ENCODE assay signal across 19 cellular contexts in the genomic region with DNA sequence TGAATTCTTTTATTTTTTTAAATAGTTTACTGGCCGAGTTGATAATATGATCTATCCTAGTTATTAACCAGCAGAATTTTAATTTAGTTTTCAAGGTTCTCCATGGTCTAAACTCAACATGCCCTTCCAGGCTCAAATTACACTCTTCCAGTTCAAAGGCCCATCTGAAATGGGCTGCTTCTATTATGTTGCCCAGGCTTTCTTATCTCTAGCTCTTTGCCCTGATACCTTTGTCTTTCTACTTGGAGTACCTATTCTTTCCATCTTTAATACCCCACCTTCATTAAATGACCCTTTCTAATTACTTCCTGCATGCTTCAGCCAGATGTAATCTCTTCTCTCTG.
A peak's percentile ranks its signal among the peaks of the same experiment; 100 is the strongest.
DNase-seq lines count a peak whose midpoint lies in the region; ATAC-seq, FAIRE-seq and TF ChIP-seq lines count a peak whose summit lies in the region.
"Had no signal": no experiment of that assay in that cellular context is flagged by ENCODE, and none has a peak within 500 bp of the region (broad histone marks: within the 10 kb centered on the region; RNA-seq: fewer than 3 reads in every experiment).

No MANE protein-coding gene starts in this region.

- H3K9me1 ChIP-seq in keratinocyte (ENCODE audit: control insufficient read depth, extremely low read depth, insufficient read depth, low read length) = no peaks in the 10 kb centered on the region

- H2AFZ ChIP-seq in ACC112 (ENCODE audit: low read length, unreplicated experiment) (no peak overlapping the region), keratinocyte (ENCODE audit: control insufficient read depth, low read length) (no peak overlapping the region)

- DNase-seq in NCI-H146 (lab: John Stamatoyannopoulos, UW) = peak; percentile 81
- peak; percentile 75 for DNase-seq in NCI-H748 treated with DMSO at 0.1 percent for 48 hours (lab: John Stamatoyannopoulos, UW)
- DNase-seq in keratinocyte (ENCODE audit: low read depth, low spot score) = no peak
- DNase-seq in ureter (ENCODE audit: low spot score) = no peak
- no peak for DNase-seq in psoas muscle
- no peak for DNase-seq in immature natural killer cell
- DNase-seq: DMS79, H7, MG63, NCI-H2081, NCI-H774, Right ventricle myocardium superior, T-helper 17 cell had no signal

- 81 to 94% (median 86%) methylated on average over 1 of the region's 1 CpG for WGBS in psoas muscle, 3 donors

- no peaks in the 10 kb centered on the region for H3K4me1 Mint-ChIP-seq in immature natural killer cell
- H3K4me1 Mint-ChIP-seq: T-helper 17 cell had no signal

- H3K79me2 ChIP-seq in ACC112 (ENCODE audit: control insufficient read depth, insufficient read depth, low read length, unreplicated experiment) = no peaks in the 10 kb centered on the region
- no peaks in the 10 kb centered on the region for H3K79me2 ChIP-seq in keratinocyte (ENCODE audit: control insufficient read depth, insufficient read depth, low read length)

- H3K27ac ChIP-seq in ACC112 (ENCODE audit: low read depth, low read length) (peak overlapping the region; percentile 31; the same call in 1 of the 2 replicates), keratinocyte (ENCODE audit: control insufficient read depth, insufficient read depth, low read length) (peak overlapping the region; percentile 90), psoas muscle (no peak overlapping the region)
- H3K27ac ChIP-seq: BLaER1, KMS-11 had no signal

- peaks cover 5 to 68% (median 18%) of the 10 kb centered on the region in 6 donors for H3K9me3 Mint-ChIP-seq in immature natural killer cell

- no peak for TF ChIP-seq CTCF in keratinocyte (optimal IDR thresholded peaks at IDR 0.05 in 1 of 3, IDR thresholded peaks at IDR 0.05 in 1 of 3, conservative IDR thresholded peaks at IDR 0.05 in 1 of 3; ENCODE audit: extremely low read depth in 1 of 3, insufficient read depth in 2 of 3, low read length in 3 of 3)
- no peak for TF ChIP-seq CTCF in psoas muscle (IDR thresholded peaks at IDR 0.05)

- FAIRE-seq in keratinocyte (lab: Jason Lieb, UNC) = no peak
- FAIRE-seq: GM12891 had no signal

- no peak overlapping the region for H3K9ac ChIP-seq in keratinocyte (ENCODE audit: control insufficient read depth, extremely low read depth, insufficient read depth, low read length)
- H3K9ac ChIP-seq: BLaER1, KMS-11 had no signal

- dilution Hi-C loops in keratinocyte (cut with MboI; ENCODE audit: extremely low pct_ligation_motif_present, low sequenced_read_pairs) = no loop called here

- intact Hi-C loops in psoas muscle (cut with DNase I) = loop anchor here in 1 of 2 donors (10.0 kb wide), 1 partner anchor 544 kb away; a partner anchor contains a TSS

- H3K36me3 Mint-ChIP-seq in immature natural killer cell = peaks cover 0 to 3% (median 0%) of the 10 kb centered on the region in 3 donors

- H3K4me2 ChIP-seq in keratinocyte (ENCODE audit: control insufficient read depth, extremely low read depth, insufficient read depth, low read depth, low read length) = peak overlapping the region; percentile 35
- H3K4me2 ChIP-seq: BLaER1, KMS-11 had no signal

- H3K9me3 ChIP-seq in keratinocyte (ENCODE audit: control insufficient read depth, low read depth, low read length) (no peaks in the 10 kb centered on the region), psoas muscle (no peaks in the 10 kb centered on the region)
- H3K9me3 ChIP-seq: BLaER1, MG63 had no signal

- peaks cover 0 to 1% (median 0%) of the 10 kb centered on the region in 3 donors for H3K27me3 Mint-ChIP-seq in immature natural killer cell (ENCODE audit: low read depth in 3 of 3)
- H3K27me3 Mint-ChIP-seq: T-helper 17 cell had no signal

- no peaks in the 10 kb centered on the region for H4K20me1 ChIP-seq in keratinocyte (ENCODE audit: control insufficient read depth, extremely low read depth, insufficient read depth, low read length)
- H4K20me1 ChIP-seq: BLaER1 had no signal

- no peak overlapping the region for H3K4me3 Mint-ChIP-seq in immature natural killer cell
- H3K4me3 Mint-ChIP-seq: T-helper 17 cell had no signal

- H3K4me3 ChIP-seq in ACC112 (ENCODE audit: low read depth, low read length) (no peak overlapping the region), keratinocyte (ENCODE audit: control insufficient read depth in 2 of 3, extremely low read depth in 1 of 3, insufficient read depth in 2 of 3, low read depth in 1 of 3, low read length in 3 of 3) (no peak overlapping the region), psoas muscle (no peak overlapping the region)
- H3K4me3 ChIP-seq: BLaER1, MG63 had no signal

- H3K27ac Mint-ChIP-seq in immature natural killer cell = no peak overlapping the region
- H3K27ac Mint-ChIP-seq: T-helper 17 cell had no signal

- ATAC-seq in psoas muscle (no peak), GM21528 (IDR thresholded peaks at IDR 0.05; ENCODE audit: low FRiP score, unreplicated experiment) (no peak)
- ATAC-seq: Panc1, T-helper 17 cell had no signal

- no peaks in the 10 kb centered on the region for H3K27me3 ChIP-seq in ACC112 (ENCODE audit: insufficient read depth, low read length)
- H3K27me3 ChIP-seq in keratinocyte (ENCODE audit: control insufficient read depth, extremely low read depth, insufficient read depth, low read length) = no peaks in the 10 kb centered on the region
- no peaks in the 10 kb centered on the region for H3K27me3 ChIP-seq in psoas muscle (ENCODE audit: insufficient read depth in 3 of 3, low read length in 2 of 3)
- H3K27me3 ChIP-seq: BLaER1, MG63 had no signal

- H3K4me1 ChIP-seq in ACC112 (ENCODE audit: control insufficient read depth, insufficient read depth, low read length, unreplicated experiment) (peaks cover 4% of the 10 kb centered on the region), keratinocyte (ENCODE audit: control insufficient read depth, extremely low read depth, insufficient read depth, low read length) (peaks cover 38% of the 10 kb centered on the region), psoas muscle (no peaks in the 10 kb centered on the region)
- H3K4me1 ChIP-seq: BLaER1 had no signal

- H3K36me3 ChIP-seq in ACC112 (ENCODE audit: insufficient read depth, low read length) = no peaks in the 10 kb centered on the region
- no peaks in the 10 kb centered on the region for H3K36me3 ChIP-seq in keratinocyte (ENCODE audit: control insufficient read depth in 2 of 2, extremely low read depth in 1 of 2, insufficient read depth in 2 of 2, low read length in 2 of 2)
- no peaks in the 10 kb centered on the region for H3K36me3 ChIP-seq in psoas muscle (ENCODE audit: insufficient read depth in 1 of 2, low read depth in 1 of 2)
- H3K36me3 ChIP-seq: BLaER1, MG63 had no signal

Comparison
In these comparisons a context has a peak if more than half of its experiments do, and no peak if none do; other contexts are left out.
1. DNase-seq: peak in NCI-H146 (single experiment) and NCI-H748 treated with DMSO at 0.1 percent for 48 hours (single experiment); none in keratinocyte (single experiment), ureter (single experiment), psoas muscle (0 of 2) and immature natural killer cell (0 of 3).